In genomic region chr3:50656417-50657195, GRCh38 we compare ENCODE assay signal across 23 cellular contexts. TPM values are rescaled to one million over a fixed set of nuclear protein-coding genes. Genes with fewer than 3 reads are reported as not detected.
"Had no signal": no experiment of that assay in that cellular context is flagged by ENCODE, and none has a peak within 500 bp of the region (broad histone marks: within the 10 kb centered on the region; RNA-seq: fewer than 3 reads in every experiment).

No MANE protein-coding gene starts in this region.

- H3K27me3 ChIP-seq: foreskin keratinocyte, left lung, testis, vagina had no signal

- H3K9me3 ChIP-seq: left lung, testis, vagina had no signal

- H3K9me3 Mint-ChIP-seq: brain; naive thymus-derived CD4-positive, alpha-beta T cell; neural crest cell had no signal

- H3K36me3 ChIP-seq: left lung, vagina had no signal

- H3K4me3 ChIP-seq: left lung, lung, smooth muscle cell, testis, vagina had no signal

- H3K27me3 Mint-ChIP-seq: activated CD8-positive, alpha-beta memory T cell treated with anti-CD3 and anti-CD28 coated beads, Interleukin-2, amount 10 ng/mL, durations not matched to agents 7 days and 5 days; naive thymus-derived CD4-positive, alpha-beta T cell; T-helper 17 cell had no signal

- H3K27ac Mint-ChIP-seq: activated CD8-positive, alpha-beta memory T cell treated with anti-CD3 and anti-CD28 coated beads, Interleukin-2, amount 10 ng/mL, durations not matched to agents 7 days and 5 days; brain had no signal

- ATAC-seq: activated CD4-positive, CD25-positive, alpha-beta regulatory T cell treated with anti-CD3 and anti-CD28 coated beads, Interleukin-2, amount 50 U/mL, for 24 hours; activated CD8-positive, alpha-beta memory T cell treated with anti-CD3 and anti-CD28 coated beads, Interleukin-2, amount 10 ng/mL, durations not matched to agents 7 days and 5 days; foreskin keratinocyte; left lung; naive thymus-derived CD4-positive, alpha-beta T cell; sciatic nerve; T-helper 17 cell had no signal

- H3K27ac ChIP-seq: foreskin keratinocyte, left lung, testis, vagina had no signal

- DNase-seq: activated CD8-positive, alpha-beta memory T cell treated with anti-CD3 and anti-CD28 coated beads, Interleukin-2, amount 10 ng/mL, durations not matched to agents 7 days and 5 days; activated T-cell treated with anti-CD3 and anti-CD28 coated beads for 4 hours; dermis blood vessel endothelial cell; effector CD8-positive, alpha-beta T cell; erythroblast; foreskin keratinocyte; kidney; naive thymus-derived CD4-positive, alpha-beta T cell; occipital lobe; stimulated activated CD4-positive, alpha-beta T cell treated with anti-CD3 and anti-CD28 coated beads, Interleukin-2, amount 100 ng/mL, for 48 hours; stimulated activated naive CD4-positive, alpha-beta T cell; SW 1271; T-helper 17 cell; testis; trophoblast cell had no signal

- H3K4me1 ChIP-seq: left lung, testis, vagina had no signal

- H3K36me3 Mint-ChIP-seq: activated CD8-positive, alpha-beta memory T cell treated with anti-CD3 and anti-CD28 coated beads, Interleukin-2, amount 10 ng/mL, durations not matched to agents 7 days and 5 days; brain had no signal

- H3K4me3 Mint-ChIP-seq: activated CD8-positive, alpha-beta memory T cell treated with anti-CD3 and anti-CD28 coated beads, Interleukin-2, amount 10 ng/mL, durations not matched to agents 7 days and 5 days; brain; naive thymus-derived CD4-positive, alpha-beta T cell; neural crest cell; T-helper 17 cell had no signal

RNA-seq across cellular contexts. Expression of gene DOCK3, which starts 18.1 kb away (rescaled TPM):
- total RNA-seq: dermis blood vessel endothelial cell had no signal
